In the genomic region with DNA sequence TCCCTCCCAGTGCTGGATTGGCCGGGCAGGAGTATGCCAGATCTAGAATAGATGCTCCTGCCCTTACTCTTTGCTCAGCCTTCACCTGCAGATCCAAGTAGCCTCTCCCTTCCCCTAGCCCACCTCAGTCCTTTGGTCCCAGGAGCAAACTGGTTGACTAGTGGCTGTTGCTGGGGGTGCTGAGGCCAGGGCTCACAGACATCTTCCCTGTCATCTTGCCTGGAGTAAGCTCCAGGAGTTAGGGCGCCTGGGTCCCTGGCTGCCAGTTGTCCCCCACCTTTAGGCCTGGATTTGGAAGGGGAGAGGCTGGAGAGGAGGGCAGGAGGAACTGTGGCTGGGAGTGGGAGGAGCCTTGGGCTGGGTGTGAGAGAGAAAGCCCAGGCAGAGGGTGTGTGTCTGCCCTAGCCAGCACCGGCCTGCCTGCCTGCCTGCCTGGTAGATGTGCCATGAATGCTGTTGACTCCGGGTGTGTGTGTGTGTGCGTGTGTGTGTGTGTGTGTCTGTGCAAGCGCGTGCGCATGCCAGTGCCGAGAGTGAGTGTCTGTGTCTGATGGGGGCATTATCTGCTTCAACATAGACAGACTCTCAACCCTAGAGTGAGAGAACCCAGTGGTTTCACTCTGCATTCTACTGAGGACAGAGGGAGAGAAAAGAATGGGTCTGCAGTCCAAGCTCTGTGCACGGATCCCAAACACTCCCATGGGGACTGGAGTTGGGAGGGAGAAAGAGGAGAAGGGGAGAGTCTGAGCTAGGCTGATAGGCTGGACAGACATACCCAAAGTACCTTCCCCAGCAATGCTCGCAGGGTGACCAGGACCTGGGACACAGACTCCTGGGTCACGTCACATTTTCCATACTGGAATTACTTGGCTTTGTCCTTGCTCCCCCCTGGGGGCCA, we compare ENCODE assay signal across 1 cellular context.
TF ChIP-seq lines count a peak whose summit lies in the region.

No MANE protein-coding gene starts in this region.

TF ChIP-seq in SK-N-SH, 30 proteins besides CTCF, POLR2A, EP300 and RAD21 (continued from another document):
- TF ChIP-seq USF2 (IDR thresholded peaks at IDR 0.05; ENCODE audit: borderline replicate concordance, low read depth, low read length), result no peak; the same call in 1 of the 2 replicates
